12 cellular contexts compared by ENCODE assay signal in genomic region chr13:52615817-52616216, GRCh38. TPM values are rescaled to one million over a fixed set of nuclear protein-coding genes. Genes with fewer than 3 reads are reported as not detected.
DNase-seq lines count a peak whose midpoint lies in the region; ATAC-seq, FAIRE-seq and TF ChIP-seq lines count a peak whose summit lies in the region.
"Had no signal": no experiment of that assay in that cellular context is flagged by ENCODE, and none has a peak within 500 bp of the region (broad histone marks: within the 10 kb centered on the region; RNA-seq: fewer than 3 reads in every experiment).

No MANE protein-coding gene starts in this region.

- no peaks in the 10 kb centered on the region for H3K27me3 ChIP-seq in K562 (ENCODE audit: control insufficient read depth in 2 of 2, insufficient read depth in 2 of 2, low read length in 2 of 2)
- H3K27me3 ChIP-seq: brain microvascular endothelial cell had no signal

- H3K9me1 ChIP-seq in K562 (ENCODE audit: control insufficient read depth, insufficient read depth, low read length): no peaks in the 10 kb centered on the region

- in situ Hi-C loops in K562 (cut with MboI): loop anchor here (10.0 to 25.0 kb wide), 3 partner anchors 189 to 546 kb away; no protein-coding TSS in a partner anchor

- TF ChIP-seq EP300 in K562 (IDR thresholded peaks at IDR 0.05; ENCODE audit: low read length): no peak

- peaks cover 10% of the 10 kb centered on the region for H3K79me2 ChIP-seq in K562 (ENCODE audit: control insufficient read depth, insufficient read depth, low read length)

- peak overlapping the region; percentile 44; the same call in 1 of the 2 replicates for H2AFZ ChIP-seq in K562 (ENCODE audit: low read depth, low read length)

- BruUV-seq in K562 (replicated peaks; lab: Mats Ljungman, UMichigan): no TSS peak

- FAIRE-seq in K562 (lab: Jason Lieb, UNC) (no peak), H54 (lab: Jason Lieb, UNC) (no peak)

- no peaks in the 10 kb centered on the region for H3K9me3 ChIP-seq in K562 (replicated peaks; ENCODE audit: control insufficient read depth, insufficient read depth, low read depth, low read length)
- H3K9me3 ChIP-seq: prostate gland had no signal

- WGBS in K562 (ENCODE audit: insufficient coverage, low coverage, missing lambda C conversion rate): 62% methylated on average over 5 of the region's 5 CpGs

- H3K36me3 ChIP-seq in K562 (ENCODE audit: control insufficient read depth, insufficient read depth, low read length): no peaks in the 10 kb centered on the region
- H3K36me3 ChIP-seq: brain microvascular endothelial cell, prostate gland had no signal

- no peak for TF ChIP-seq RAD21 in K562 (CRISPR knock-in tag; conservative IDR thresholded peaks at IDR 0.05 in 1 of 2, IDR thresholded peaks at IDR 0.05 in 1 of 2)

- H3K4me2 ChIP-seq in K562 (ENCODE audit: insufficient read depth, low read length): no peak overlapping the region

- intact Hi-C loops in K562 (cut with micrococcal nuclease): no loop called here

- DNase-seq in stimulated activated CD4-positive, alpha-beta T cell treated with anti-CD3 and anti-CD28 coated beads, Interleukin-1b, Interleukin-23, amount 100 ng/mL, for 48 hours: peak; percentile 7
- no peak for DNase-seq in stimulated activated CD4-positive, alpha-beta T cell treated with anti-CD3 and anti-CD28 coated beads, Interleukin-2, amount 100 ng/mL, for 24 hours
- DNase-seq in NAMALWA (ENCODE audit: low spot score): peak; percentile 63
- DNase-seq in K562 (ENCODE audit: extremely low read depth in 1 of 4, low spot score in 3 of 4): peak in 2 of 4 experiments; percentile 9 to 12
- no peak for DNase-seq in NCI-H1105 (lab: John Stamatoyannopoulos, UW)
- no peak for DNase-seq in NCI-H146 (lab: John Stamatoyannopoulos, UW)
- DNase-seq in effector CD4-positive, alpha-beta T cell: no peak
- no peak for DNase-seq in H54 (ENCODE audit: insufficient read length, low spot score)
- DNase-seq: brain microvascular endothelial cell, COR-L47, NCI-H2081 had no signal

- POLR2A ChIA-PET in K562 (lab: Yijun Ruan, JAX): interaction anchor here (0.7 kb wide), 1 partner anchor 778 kb away, joined by 3 read pairs; no protein-coding TSS in a partner anchor

- TF ChIP-seq POLR2A in K562 (conservative IDR thresholded peaks at IDR 0.05): no peak
- no peak for TF ChIP-seq POLR2A in H54 (IDR thresholded peaks at IDR 0.05; ENCODE audit: low read depth, low read length)

- no peak overlapping the region for H3K27ac ChIP-seq in K562 (ENCODE audit: extremely low read depth, low read depth, low read length)
- H3K27ac ChIP-seq: brain microvascular endothelial cell, prostate gland had no signal

- no peaks in the 10 kb centered on the region for H4K20me1 ChIP-seq in K562 (replicated peaks; ENCODE audit: control insufficient read depth, insufficient read depth, low read length)

- no peak for TF ChIP-seq CTCF in K562 (IDR thresholded peaks at IDR 0.05 in 2 of 3, conservative IDR thresholded peaks at IDR 0.05 in 1 of 3; ENCODE audit: insufficient read depth in 2 of 3, low read depth in 1 of 3, low read length in 3 of 3)

- no peaks in the 10 kb centered on the region; a peak in 2 of 5 replicates for H3K4me1 ChIP-seq in K562 (replicated peaks in 1 of 2; ENCODE audit: control insufficient read depth in 2 of 2, insufficient read depth in 2 of 2, low read length in 2 of 2)
- H3K4me1 ChIP-seq: prostate gland had no signal

- no peak overlapping the region for H3K9ac ChIP-seq in K562 (ENCODE audit: insufficient read depth in 1 of 2, low read depth in 2 of 2, low read length in 2 of 2)

- no peak for ATAC-seq in K562

- no peak overlapping the region for H3K4me3 ChIP-seq in K562
- H3K4me3 ChIP-seq: prostate gland had no signal

- CTCF ChIA-PET in K562 (lab: Yijun Ruan, JAX; ENCODE audit: low intra/inter-chr PET ratio): interaction anchor here (1.2 kb wide), 1 partner anchor 353 kb away, joined by 4 read pairs; no protein-coding TSS in a partner anchor

TF ChIP-seq in K562, 482 proteins besides CTCF, POLR2A, EP300 and RAD21 (continues in another document):
- TF ChIP-seq, protein P1, sequence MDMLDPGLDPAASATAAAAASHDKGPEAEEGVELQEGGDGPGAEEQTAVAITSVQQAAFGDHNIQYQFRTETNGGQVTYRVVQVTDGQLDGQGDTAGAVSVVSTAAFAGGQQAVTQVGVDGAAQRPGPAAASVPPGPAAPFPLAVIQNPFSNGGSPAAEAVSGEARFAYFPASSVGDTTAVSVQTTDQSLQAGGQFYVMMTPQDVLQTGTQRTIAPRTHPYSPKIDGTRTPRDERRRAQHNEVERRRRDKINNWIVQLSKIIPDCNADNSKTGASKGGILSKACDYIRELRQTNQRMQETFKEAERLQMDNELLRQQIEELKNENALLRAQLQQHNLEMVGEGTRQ (CRISPR knock-in tag; IDR thresholded peaks at IDR 0.05): peak; percentile 32
- no peak for TF ChIP-seq FOXK1 (CRISPR knock-in tag; IDR thresholded peaks at IDR 0.05; ENCODE audit: borderline replicate concordance)
- TF ChIP-seq ZNF316 (IDR thresholded peaks at IDR 0.05): no peak
- TF ChIP-seq TCF7L2 (IDR thresholded peaks at IDR 0.05; ENCODE audit: low read depth, low read length): no peak
- TF ChIP-seq, protein P2, sequence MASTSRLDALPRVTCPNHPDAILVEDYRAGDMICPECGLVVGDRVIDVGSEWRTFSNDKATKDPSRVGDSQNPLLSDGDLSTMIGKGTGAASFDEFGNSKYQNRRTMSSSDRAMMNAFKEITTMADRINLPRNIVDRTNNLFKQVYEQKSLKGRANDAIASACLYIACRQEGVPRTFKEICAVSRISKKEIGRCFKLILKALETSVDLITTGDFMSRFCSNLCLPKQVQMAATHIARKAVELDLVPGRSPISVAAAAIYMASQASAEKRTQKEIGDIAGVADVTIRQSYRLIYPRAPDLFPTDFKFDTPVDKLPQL (IDR thresholded peaks at IDR 0.05; ENCODE audit: extremely low read depth, insufficient read length): no peak
- no peak for TF ChIP-seq HDAC2 (IDR thresholded peaks at IDR 0.05)
- TF ChIP-seq TOE1 (IDR thresholded peaks at IDR 0.05; ENCODE audit: borderline replicate concordance): peak; percentile 23; the same call in 1 of the 2 replicates
- TF ChIP-seq TOE1 (CRISPR knock-in tag; IDR thresholded peaks at IDR 0.05; ENCODE audit: borderline replicate concordance, low read depth): no peak
- TF ChIP-seq RAD51 (IDR thresholded peaks at IDR 0.05; ENCODE audit: borderline replicate concordance, low read depth): peak; percentile 58; the same call in 1 of the 2 replicates
- TF ChIP-seq USF1 (CRISPR knock-in tag; IDR thresholded peaks at IDR 0.05): peak; percentile 51

RNA-seq across cellular contexts. Expression of gene HNRNPA1L2, which starts 26.4 kb away (rescaled TPM):
- 2.5 and 8.5 TPM in 2 replicates for total RNA-seq in K562 (2011; cell fraction: chromatin; rRNA removed; ENCODE audit: low replicate concordance)
- total RNA-seq in K562 (2011; cell fraction: nucleolus; rRNA removed): 0.83 and 2.2 TPM in 2 replicates
- 3.5 and 4.4 TPM in 2 replicates for total RNA-seq in K562 (2011; cell fraction: nucleoplasm; rRNA removed)
- 3.7 and 4.1 TPM in 2 replicates for total RNA-seq in K562 (2014; rRNA removed)
- total RNA-seq in K562 (2014; rRNA removed; fragmentation: Illumina TruSeq; extraction: Trizol): 6.8 and 8.5 TPM in 2 replicates
- total RNA-seq in K562 (2015; rRNA removed; fragmentation: Illumina TruSeq; extraction: Trizol): 4.7 and 5.7 TPM in 2 replicates
- total RNA-seq in K562 (2021): 5.3 and 5.5 TPM in 2 replicates
- polyA plus RNA-seq in K562 (2011; rRNA removed): 5.0 and 7.6 TPM in 2 replicates
- 1.1 and 3.2 TPM in 2 replicates for polyA plus RNA-seq in K562 (2011; cell fraction: cytosol; rRNA removed)
- polyA plus RNA-seq in K562 (2011; cell fraction: nucleus; rRNA removed): 4.0 and 6.2 TPM in 2 replicates
- polyA plus RNA-seq in K562 (2012): 11.9 and 12.8 TPM in 2 replicates
- polyA plus RNA-seq in K562 (2014; fragmentation: Illumina TruSeq; extraction: Trizol): 9.0 and 10.1 TPM in 2 replicates
- 1 to 10 TPM; 4.6 to 9.2 TPM for polyA plus RNA-seq in K562 (2014; fragmentation: Nextera tagmentation; extraction: Ambion mirVana)
- 10.6 and 10.8 TPM in 2 replicates for polyA plus RNA-seq in K562 (2014; rRNA removed)
- 13.5 and 16.2 TPM in 2 replicates for polyA minus RNA-seq in K562 (2011; rRNA and poly(A)+ RNA removed)
- 1.5 and 2.2 TPM in 2 replicates for polyA minus RNA-seq in K562 (2011; cell fraction: cytosol; rRNA and poly(A)+ RNA removed)
- polyA minus RNA-seq in K562 (2011; cell fraction: nucleus; rRNA and poly(A)+ RNA removed): 2.8 and 5.3 TPM in 2 replicates

RNA-seq across cellular contexts. Expression of gene SUGT1, which starts 36.8 kb away (rescaled TPM):
- 10.0 and 22.1 TPM in 2 replicates for total RNA-seq in K562 (2011; cell fraction: chromatin; rRNA removed; ENCODE audit: low replicate concordance)
- total RNA-seq in K562 (2011; cell fraction: nucleolus; rRNA removed): 9.3 and 10.8 TPM in 2 replicates
- total RNA-seq in K562 (2011; cell fraction: nucleoplasm; rRNA removed): 16.1 and 26.0 TPM in 2 replicates
- total RNA-seq in K562 (2014; rRNA removed) (38.1 and 42.7 TPM in 2 replicates), K562 (2014; rRNA removed; fragmentation: Illumina TruSeq; extraction: Trizol) (67.1 and 67.6 TPM in 2 replicates), K562 (2015; rRNA removed; fragmentation: Illumina TruSeq; extraction: Trizol) (47.1 and 53.8 TPM in 2 replicates), K562 (2021) (44.8 and 51.4 TPM in 2 replicates)
- polyA plus RNA-seq in K562 (2011; rRNA removed) (29.2 and 44.7 TPM in 2 replicates), K562 (2014; fragmentation: Illumina TruSeq; extraction: Trizol) (57.1 and 59.1 TPM in 2 replicates), K562 (2014; fragmentation: Nextera tagmentation; extraction: Ambion mirVana) (10 to 100 TPM; 59.0 to 60.4 TPM), K562 (2014; rRNA removed) (50.6 and 55.7 TPM in 2 replicates)
- 12.2 and 14.0 TPM in 2 replicates for polyA plus RNA-seq in K562 (2011; cell fraction: cytosol; rRNA removed)
- 9.3 and 9.9 TPM in 2 replicates for polyA plus RNA-seq in K562 (2011; cell fraction: nucleus; rRNA removed)
- 35.3 and 59.1 TPM in 2 replicates for polyA plus RNA-seq in K562 (2012)
- 33.2 and 34.6 TPM in 2 replicates for polyA minus RNA-seq in K562 (2011; rRNA and poly(A)+ RNA removed)
- polyA minus RNA-seq in K562 (2011; cell fraction: cytosol; rRNA and poly(A)+ RNA removed): 8.1 and 12.7 TPM in 2 replicates
- polyA minus RNA-seq in K562 (2011; cell fraction: nucleus; rRNA and poly(A)+ RNA removed): 14.5 and 17.7 TPM in 2 replicates

Comparison
In these comparisons a context has a peak if more than half of its experiments do, and no peak if none do; other contexts are left out.
1. DNase-seq: peak in stimulated activated CD4-positive, alpha-beta T cell treated with anti-CD3 and anti-CD28 coated beads, Interleukin-1b, Interleukin-23, amount 100 ng/mL, for 48 hours (single experiment) and NAMALWA (single experiment); none in stimulated activated CD4-positive, alpha-beta T cell treated with anti-CD3 and anti-CD28 coated beads, Interleukin-2, amount 100 ng/mL, for 24 hours (0 of 2), NCI-H1105 (single experiment), NCI-H146 (single experiment), effector CD4-positive, alpha-beta T cell (single experiment) and H54 (single experiment).